ENCODE assay signal across 16 cellular contexts in genomic region chr10:94223702-94224370, GRCh38.
A peak's percentile ranks its signal among the peaks of the same experiment; 100 is the strongest.
DNase-seq lines count a peak whose midpoint lies in the region; ATAC-seq, FAIRE-seq and TF ChIP-seq lines count a peak whose summit lies in the region.
"Had no signal": no experiment of that assay in that cellular context is flagged by ENCODE, and none has a peak within 500 bp of the region (broad histone marks: within the 10 kb centered on the region; RNA-seq: fewer than 3 reads in every experiment).

No MANE protein-coding gene starts in this region.

- no peaks in the 10 kb centered on the region for H3K36me3 ChIP-seq in right atrium auricular region
- no peaks in the 10 kb centered on the region for H3K36me3 ChIP-seq in CD8-positive, alpha-beta T cell (ENCODE audit: insufficient read depth, low read length)

- H3K27ac ChIP-seq in right atrium auricular region = no peak overlapping the region
- H3K27ac ChIP-seq in right cardiac atrium (ENCODE audit: low read length) = no peak overlapping the region
- H3K27ac ChIP-seq in CD8-positive, alpha-beta T cell (ENCODE audit: low read depth, low read length) = no peak overlapping the region
- H3K27ac ChIP-seq: C4-2B, RWPE1, SJSA1 had no signal

- no peaks in the 10 kb centered on the region for H3K36me3 Mint-ChIP-seq in CD8-positive, alpha-beta T cell

- H3K4me3 ChIP-seq in right atrium auricular region (no peak overlapping the region), right cardiac atrium (ENCODE audit: low read length) (no peak overlapping the region)
- no peak overlapping the region for H3K4me3 ChIP-seq in CD8-positive, alpha-beta T cell (ENCODE audit: low read depth, low read length)
- H3K4me3 ChIP-seq: SJSA1 had no signal

- H3K9me3 ChIP-seq in right atrium auricular region = no peaks in the 10 kb centered on the region
- no peaks in the 10 kb centered on the region for H3K9me3 ChIP-seq in right cardiac atrium (ENCODE audit: control insufficient read depth, low read length)
- no peaks in the 10 kb centered on the region for H3K9me3 ChIP-seq in CD8-positive, alpha-beta T cell (ENCODE audit: low read length)
- H3K9me3 ChIP-seq: SJSA1 had no signal

- intact Hi-C loops in Right ventricle myocardium superior (cut with DNase I) (no loop called here), right cardiac atrium (cut with DNase I) (no loop called here)
- intact Hi-C loops in CD8-positive, alpha-beta T cell (cut with DNase I, micrococcal nuclease) = no loop called here

- H3K4me1 Mint-ChIP-seq in CD8-positive, alpha-beta T cell (ENCODE audit: low read depth) = no peaks in the 10 kb centered on the region

- no peaks in the 10 kb centered on the region for H3K9me3 Mint-ChIP-seq in CD8-positive, alpha-beta T cell

- no peak for TF ChIP-seq CTCF in right atrium auricular region (IDR thresholded peaks at IDR 0.05)
- TF ChIP-seq CTCF in CD8-positive, alpha-beta T cell (IDR thresholded peaks at IDR 0.05) = no peak

- no peaks in the 10 kb centered on the region for H3K27me3 ChIP-seq in right atrium auricular region
- no peaks in the 10 kb centered on the region for H3K27me3 ChIP-seq in right cardiac atrium (ENCODE audit: control insufficient read depth, insufficient read depth)
- H3K27me3 ChIP-seq in CD8-positive, alpha-beta T cell (ENCODE audit: insufficient read depth, low read length) = no peaks in the 10 kb centered on the region
- H3K27me3 ChIP-seq: SJSA1 had no signal

- CTCF ChIA-PET in CD8-positive, alpha-beta T cell (lab: Charles Lee) = no interaction called here

- peaks cover 0 to 8% of the 10 kb centered on the region in 2 donors for H3K4me1 ChIP-seq in right atrium auricular region
- H3K4me1 ChIP-seq in right cardiac atrium (ENCODE audit: control insufficient read depth, insufficient read depth, low read length) = peaks cover 6% of the 10 kb centered on the region
- H3K4me1 ChIP-seq in CD8-positive, alpha-beta T cell (ENCODE audit: insufficient read depth, low read length) = no peaks in the 10 kb centered on the region

- ATAC-seq in Right ventricle myocardium superior (ENCODE audit: poor library complexity) (peak; percentile 26), right cardiac atrium (no peak), HG02763 (IDR thresholded peaks at IDR 0.05; ENCODE audit: unreplicated experiment) (no peak)
- no peak for ATAC-seq in CD8-positive, alpha-beta T cell

- DNase-seq in Right ventricle myocardium superior (peak; percentile 62), right atrium auricular region (ENCODE audit: low spot score) (no peak), NCI-H2171 (lab: John Stamatoyannopoulos, UW) (peak; percentile 58), right cardiac atrium (peak in 2 of 3 donors; percentile 66 to 75), NK-92 (lab: John Stamatoyannopoulos, UW; ENCODE audit: unreplicated experiment) (no peak)
- DNase-seq in CD8-positive, alpha-beta T cell = no peak
- DNase-seq: 8988T, COR-L47, NCI-H2029, NCI-H774 had no signal

- peak; percentile 73 for FAIRE-seq in endometrium (lab: Jason Lieb, UNC)
- FAIRE-seq: GM19239 had no signal

- H3K4me3 Mint-ChIP-seq in CD8-positive, alpha-beta T cell = no peak overlapping the region

- H3K27me3 Mint-ChIP-seq in CD8-positive, alpha-beta T cell (ENCODE audit: low read depth) = no peaks in the 10 kb centered on the region

- no peak overlapping the region for H3K27ac Mint-ChIP-seq in CD8-positive, alpha-beta T cell

- POLR2A ChIA-PET in CD8-positive, alpha-beta T cell (lab: Charles Lee) = no interaction called here

- 46% methylated on average over 5 of the region's 5 CpGs for WGBS in right cardiac atrium

Comparison
In these comparisons a context has a peak if more than half of its experiments do, and no peak if none do; other contexts are left out.
1. DNase-seq: peak in Right ventricle myocardium superior (single experiment), NCI-H2171 (single experiment) and right cardiac atrium (2 of 3); none in right atrium auricular region (single experiment), NK-92 (single experiment) and CD8-positive, alpha-beta T cell (0 of 7).